ENCODE assay signal across 1 cellular context in the genomic region with DNA sequence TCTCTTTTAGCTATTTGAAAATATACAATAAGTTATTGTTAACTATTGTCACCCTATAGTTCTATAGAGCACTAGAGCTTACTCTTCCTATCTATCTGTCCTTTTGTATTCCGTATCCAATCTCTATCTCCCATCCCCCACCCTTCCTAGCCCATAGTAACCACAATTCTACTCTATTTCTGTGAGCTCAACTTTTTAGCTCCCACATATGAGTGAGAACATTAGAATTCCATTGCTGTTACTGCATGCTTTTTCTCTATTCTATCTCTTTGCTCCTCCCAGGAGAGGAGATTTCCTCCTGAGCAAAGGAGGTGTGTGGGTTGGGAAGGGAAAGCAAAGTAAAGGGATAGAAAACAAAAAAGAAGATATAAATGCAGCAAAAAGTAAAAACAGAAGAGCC.
TF ChIP-seq lines count a peak whose summit lies in the region.

No MANE protein-coding gene starts in this region.

TF ChIP-seq in GM23338, 12 proteins besides CTCF, POLR2A, EP300 and RAD21 (continued from another document):
- TF ChIP-seq, protein P1, sequence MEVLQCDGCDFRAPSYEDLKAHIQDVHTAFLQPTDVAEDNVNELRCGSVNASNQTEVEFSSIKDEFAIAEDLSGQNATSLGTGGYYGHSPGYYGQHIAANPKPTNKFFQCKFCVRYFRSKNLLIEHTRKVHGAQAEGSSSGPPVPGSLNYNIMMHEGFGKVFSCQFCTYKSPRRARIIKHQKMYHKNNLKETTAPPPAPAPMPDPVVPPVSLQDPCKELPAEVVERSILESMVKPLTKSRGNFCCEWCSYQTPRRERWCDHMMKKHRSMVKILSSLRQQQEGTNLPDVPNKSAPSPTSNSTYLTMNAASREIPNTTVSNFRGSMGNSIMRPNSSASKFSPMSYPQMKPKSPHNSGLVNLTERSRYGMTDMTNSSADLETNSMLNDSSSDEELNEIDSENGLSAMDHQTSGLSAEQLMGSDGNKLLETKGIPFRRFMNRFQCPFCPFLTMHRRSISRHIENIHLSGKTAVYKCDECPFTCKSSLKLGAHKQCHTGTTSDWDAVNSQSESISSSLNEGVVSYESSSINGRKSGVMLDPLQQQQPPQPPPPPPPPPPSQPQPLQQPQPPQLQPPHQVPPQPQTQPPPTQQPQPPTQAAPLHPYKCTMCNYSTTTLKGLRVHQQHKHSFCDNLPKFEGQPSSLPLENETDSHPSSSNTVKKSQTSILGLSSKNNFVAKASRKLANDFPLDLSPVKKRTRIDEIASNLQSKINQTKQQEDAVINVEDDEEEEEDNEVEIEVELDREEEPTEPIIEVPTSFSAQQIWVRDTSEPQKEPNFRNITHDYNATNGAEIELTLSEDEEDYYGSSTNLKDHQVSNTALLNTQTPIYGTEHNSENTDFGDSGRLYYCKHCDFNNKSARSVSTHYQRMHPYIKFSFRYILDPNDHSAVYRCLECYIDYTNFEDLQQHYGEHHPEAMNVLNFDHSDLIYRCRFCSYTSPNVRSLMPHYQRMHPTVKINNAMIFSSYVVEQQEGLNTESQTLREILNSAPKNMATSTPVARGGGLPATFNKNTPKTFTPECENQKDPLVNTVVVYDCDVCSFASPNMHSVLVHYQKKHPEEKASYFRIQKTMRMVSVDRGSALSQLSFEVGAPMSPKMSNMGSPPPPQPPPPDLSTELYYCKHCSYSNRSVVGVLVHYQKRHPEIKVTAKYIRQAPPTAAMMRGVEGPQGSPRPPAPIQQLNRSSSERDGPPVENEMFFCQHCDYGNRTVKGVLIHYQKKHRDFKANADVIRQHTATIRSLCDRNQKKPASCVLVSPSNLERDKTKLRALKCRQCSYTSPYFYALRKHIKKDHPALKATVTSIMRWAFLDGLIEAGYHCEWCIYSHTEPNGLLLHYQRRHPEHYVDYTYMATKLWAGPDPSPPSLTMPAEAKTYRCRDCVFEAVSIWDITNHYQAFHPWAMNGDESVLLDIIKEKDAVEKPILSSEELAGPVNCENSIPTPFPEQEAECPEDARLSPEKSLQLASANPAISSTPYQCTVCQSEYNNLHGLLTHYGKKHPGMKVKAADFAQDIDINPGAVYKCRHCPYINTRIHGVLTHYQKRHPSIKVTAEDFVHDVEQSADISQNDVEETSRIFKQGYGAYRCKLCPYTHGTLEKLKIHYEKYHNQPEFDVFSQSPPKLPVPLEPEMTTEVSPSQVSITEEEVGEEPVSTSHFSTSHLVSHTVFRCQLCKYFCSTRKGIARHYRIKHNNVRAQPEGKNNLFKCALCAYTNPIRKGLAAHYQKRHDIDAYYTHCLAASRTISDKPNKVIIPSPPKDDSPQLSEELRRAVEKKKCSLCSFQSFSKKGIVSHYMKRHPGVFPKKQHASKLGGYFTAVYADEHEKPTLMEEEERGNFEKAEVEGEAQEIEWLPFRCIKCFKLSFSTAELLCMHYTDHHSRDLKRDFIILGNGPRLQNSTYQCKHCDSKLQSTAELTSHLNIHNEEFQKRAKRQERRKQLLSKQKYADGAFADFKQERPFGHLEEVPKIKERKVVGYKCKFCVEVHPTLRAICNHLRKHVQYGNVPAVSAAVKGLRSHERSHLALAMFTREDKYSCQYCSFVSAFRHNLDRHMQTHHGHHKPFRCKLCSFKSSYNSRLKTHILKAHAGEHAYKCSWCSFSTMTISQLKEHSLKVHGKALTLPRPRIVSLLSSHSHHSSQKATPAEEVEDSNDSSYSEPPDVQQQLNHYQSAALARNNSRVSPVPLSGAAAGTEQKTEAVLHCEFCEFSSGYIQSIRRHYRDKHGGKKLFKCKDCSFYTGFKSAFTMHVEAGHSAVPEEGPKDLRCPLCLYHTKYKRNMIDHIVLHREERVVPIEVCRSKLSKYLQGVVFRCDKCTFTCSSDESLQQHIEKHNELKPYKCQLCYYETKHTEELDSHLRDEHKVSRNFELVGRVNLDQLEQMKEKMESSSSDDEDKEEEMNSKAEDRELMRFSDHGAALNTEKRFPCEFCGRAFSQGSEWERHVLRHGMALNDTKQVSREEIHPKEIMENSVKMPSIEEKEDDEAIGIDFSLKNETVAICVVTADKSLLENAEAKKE (CRISPR knock-in tag; IDR thresholded peaks at IDR 0.05) = no peak
- no peak for TF ChIP-seq EZH2phosphoT487 (IDR thresholded peaks at IDR 0.05; ENCODE audit: unreplicated experiment)
- TF ChIP-seq REST (IDR thresholded peaks at IDR 0.05; ENCODE audit: unreplicated experiment) = no peak
- no peak for TF ChIP-seq STAT1 (IDR thresholded peaks at IDR 0.05; ENCODE audit: unreplicated experiment)
